24 cellular contexts compared by ENCODE assay signal in the genomic region with DNA sequence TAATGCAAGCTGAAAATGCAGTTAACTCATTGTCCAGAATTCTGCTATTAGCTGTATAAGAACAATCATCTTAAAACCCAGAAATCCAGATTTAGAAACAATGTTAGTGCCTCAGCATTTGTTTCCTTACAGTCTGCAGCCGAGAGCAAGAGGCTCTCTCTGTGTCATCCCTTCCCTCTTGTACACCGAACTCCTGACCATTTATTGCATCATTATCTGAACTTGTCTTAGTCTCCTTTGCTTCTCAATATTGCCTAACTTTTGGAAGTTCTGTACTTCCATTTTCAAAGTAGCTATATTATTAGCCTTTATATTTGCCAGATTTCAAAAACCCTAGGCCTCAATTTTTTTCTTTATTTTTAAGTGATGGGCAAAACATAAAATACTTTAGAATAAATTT. TPM values are rescaled to one million over a fixed set of nuclear protein-coding genes. Genes with fewer than 3 reads are reported as not detected.
A peak's percentile ranks its signal among the peaks of the same experiment; 100 is the strongest.
DNase-seq lines count a peak whose midpoint lies in the region; ATAC-seq and TF ChIP-seq lines count a peak whose summit lies in the region.
"Had no signal": no experiment of that assay in that cellular context is flagged by ENCODE, and none has a peak within 500 bp of the region (broad histone marks: within the 10 kb centered on the region; RNA-seq: fewer than 3 reads in every experiment).

No MANE protein-coding gene starts in this region.

- H3K18ac ChIP-seq in IMR-90 (ENCODE audit: low read depth, low read length): no peak overlapping the region

- dilution Hi-C loops in IMR-90 (cut with HindIII; ENCODE audit: low sequenced_read_pairs, unreplicated experiment): no loop called here

- H2BK5ac ChIP-seq in IMR-90 (ENCODE audit: low read depth, low read length, poor library complexity, severe bottlenecking): no peak overlapping the region

- H2AK9ac ChIP-seq in IMR-90 (replicated peaks; ENCODE audit: low read depth, low read length, poor library complexity): no peak overlapping the region

- intact Hi-C loops in IMR-90 (cut with micrococcal nuclease): no loop called here

- POLR2A ChIA-PET in IMR-90 (lab: Charles Lee; ENCODE audit: unreplicated experiment): no interaction called here

- BruUV-seq in IMR-90 (replicated peaks; lab: Mats Ljungman, UMichigan): no TSS peak

- in situ Hi-C loops in IMR-90 (cut with MboI; ENCODE audit: low sequenced_read_pairs): no loop called here

- no peak overlapping the region for H2BK15ac ChIP-seq in IMR-90 (ENCODE audit: low read depth, low read length)

- no peaks in the 10 kb centered on the region for H3K79me1 ChIP-seq in IMR-90 (ENCODE audit: low read depth in 1 of 2, low read length in 2 of 2)

- H4K20me1 ChIP-seq in IMR-90 (ENCODE audit: insufficient read depth, low read length): no peaks in the 10 kb centered on the region

- no peak overlapping the region for H3K23ac ChIP-seq in IMR-90 (ENCODE audit: low read depth, low read length)

- H2AK5ac ChIP-seq in IMR-90 (ENCODE audit: low read depth, low read length): no peak overlapping the region

- TF ChIP-seq RAD21 in IMR-90 (IDR thresholded peaks at IDR 0.05; ENCODE audit: low read length): no peak

- no peak overlapping the region for H4K91ac ChIP-seq in IMR-90 (ENCODE audit: insufficient read depth, low read depth, low read length)

- no peak for TF ChIP-seq POLR2A in IMR-90 (IDR thresholded peaks at IDR 0.05; ENCODE audit: low read depth, low read length)

- H3K4me3 ChIP-seq in IMR-90 (ENCODE audit: insufficient read depth, low read depth, low read length) (no peak overlapping the region), fibroblast of pulmonary artery (replicated peaks; ENCODE audit: low read depth, low read length) (no peak overlapping the region), skeletal muscle cell (ENCODE audit: low read depth, low read length) (no peak overlapping the region)
- H3K4me3 ChIP-seq: colonic mucosa, SK-N-MC, skin epidermis had no signal

- H4K8ac ChIP-seq in IMR-90 (ENCODE audit: low read depth in 2 of 2, low read length in 2 of 2): no peak overlapping the region

- no peak overlapping the region for H3K4ac ChIP-seq in IMR-90 (ENCODE audit: low read depth, low read length)

- no peaks in the 10 kb centered on the region for H3K27me3 ChIP-seq in IMR-90 (ENCODE audit: control insufficient read depth, insufficient read depth, low read length)
- H3K27me3 ChIP-seq: BE2C, colonic mucosa had no signal

- WGBS in IMR-90 (ENCODE audit: extremely low coverage in 2 of 2, insufficient read length in 1 of 2), 2 experiments: 100% methylated on average over 2 of the region's 2 CpGs; no CpG with 5 or more reads in 1 of the 2 experiments

- H3K9me1 ChIP-seq in IMR-90 (ENCODE audit: insufficient read depth, low read length): no peaks in the 10 kb centered on the region; the same call in 1 of the 2 replicates

- H3K36me3 ChIP-seq in IMR-90 (ENCODE audit: control insufficient read depth, insufficient read depth, low read length): peaks cover 9% of the 10 kb centered on the region; the same call in 1 of the 2 replicates
- H3K36me3 ChIP-seq: BE2C, colonic mucosa had no signal

- no peak overlapping the region for H2BK120ac ChIP-seq in IMR-90 (ENCODE audit: low read depth, low read length)

- H2BK20ac ChIP-seq in IMR-90 (ENCODE audit: low read depth, low read length): no peak overlapping the region

- DNase-seq in IMR-90 (no peak), OCI-M1 (lab: John Stamatoyannopoulos, UW) (peak; percentile 12), fibroblast of pulmonary artery (ENCODE audit: low read depth) (peak; percentile 55), skeletal muscle cell (ENCODE audit: low read depth) (peak; percentile 20), NK-92 (lab: John Stamatoyannopoulos, UW; ENCODE audit: unreplicated experiment) (no peak)
- DNase-seq: activated naive CD4-positive, alpha-beta T cell treated with anti-CD3 and anti-CD28 coated beads, Interleukin-2, amount 50 U/mL, for 16 hours; activated T-cell treated with anti-CD3 and anti-CD28 coated beads, Interleukin-2, amount 50 U/mL, for 48 hours; BE2C; colonic mucosa; endodermal cell; islet precursor cell; KG1; mesendoderm; NCI-H1105; NCI-H2171; NCI-H774; stimulated activated CD4-positive, alpha-beta T cell treated with anti-CD3 and anti-CD28 coated beads, Interleukin-4, amount 100 ng/mL, for 1 hour; stimulated activated naive CD8-positive, alpha-beta T cell treated with anti-CD3 and anti-CD28 coated beads, Interleukin-15, amount 100 ng/mL, for 72 hours had no signal

- no peak overlapping the region for H3K56ac ChIP-seq in IMR-90 (ENCODE audit: extremely low read depth, insufficient read depth, low read length)

- no peak overlapping the region for H3K4me2 ChIP-seq in IMR-90 (ENCODE audit: low read depth, low read length)

- no peaks in the 10 kb centered on the region for H3K9me3 ChIP-seq in IMR-90 (ENCODE audit: control insufficient read depth, insufficient read depth, low read length)
- H3K9me3 ChIP-seq: BE2C, colonic mucosa had no signal

- ATAC-seq in IMR-90 (ENCODE audit: low read depth) (no peak), HG02642 (IDR thresholded peaks at IDR 0.05; ENCODE audit: poor library complexity, unreplicated experiment) (no peak), HG03460 (IDR thresholded peaks at IDR 0.05; ENCODE audit: unreplicated experiment) (no peak)
- ATAC-seq: natural killer cell treated with Interleukin-12 subunit alpha and Interleukin-12 subunit beta and Interleukin-15 and Interleukin-18, amount 100 ng/mL, for 72 hours; Panc1; stimulated activated naive CD8-positive, alpha-beta T cell treated with anti-CD3 and anti-CD28 coated beads, Interleukin-15, amount 100 ng/mL, for 72 hours had no signal

- no peak overlapping the region for H4K5ac ChIP-seq in IMR-90 (ENCODE audit: low read depth, low read length)

- H3K27ac ChIP-seq in IMR-90 (ENCODE audit: insufficient read depth, low read length): no peak overlapping the region
- H3K27ac ChIP-seq: colonic mucosa, SK-N-MC had no signal

- no peak for TF ChIP-seq CTCF in IMR-90 (conservative IDR thresholded peaks at IDR 0.05; ENCODE audit: low read depth, low read length)
- no peak for TF ChIP-seq CTCF in fibroblast of pulmonary artery (IDR thresholded peaks at IDR 0.05; ENCODE audit: low read length, missing control alignments)

- no peaks in the 10 kb centered on the region for H3K4me1 ChIP-seq in IMR-90 (ENCODE audit: control insufficient read depth, insufficient read depth, low read length)
- H3K4me1 ChIP-seq: colonic mucosa had no signal

- H3K9ac ChIP-seq in IMR-90 (ENCODE audit: low read depth, low read length): no peak overlapping the region

- H2AFZ ChIP-seq in IMR-90 (replicated peaks; ENCODE audit: low read length, poor library complexity): no peak overlapping the region

- CTCF ChIA-PET in IMR-90 (lab: Yijun Ruan, JAX): no interaction called here

- H3K14ac ChIP-seq in IMR-90 (replicated peaks; ENCODE audit: low read depth, low read length): no peak overlapping the region

TF ChIP-seq in IMR-90, 13 proteins besides CTCF, POLR2A, EP300 and RAD21:
- TF ChIP-seq, protein P1, sequence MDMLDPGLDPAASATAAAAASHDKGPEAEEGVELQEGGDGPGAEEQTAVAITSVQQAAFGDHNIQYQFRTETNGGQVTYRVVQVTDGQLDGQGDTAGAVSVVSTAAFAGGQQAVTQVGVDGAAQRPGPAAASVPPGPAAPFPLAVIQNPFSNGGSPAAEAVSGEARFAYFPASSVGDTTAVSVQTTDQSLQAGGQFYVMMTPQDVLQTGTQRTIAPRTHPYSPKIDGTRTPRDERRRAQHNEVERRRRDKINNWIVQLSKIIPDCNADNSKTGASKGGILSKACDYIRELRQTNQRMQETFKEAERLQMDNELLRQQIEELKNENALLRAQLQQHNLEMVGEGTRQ (IDR thresholded peaks at IDR 0.05; ENCODE audit: low read depth, low read length): no peak
- TF ChIP-seq CEBPB (IDR thresholded peaks at IDR 0.05; ENCODE audit: low read depth, low read length): peak; percentile 69

RNA-seq across cellular contexts. Expression of a gene that starts 27.1 kb away (rescaled TPM):
- total RNA-seq in IMR-90 (2012; rRNA removed): 14.2 and 21.9 TPM in 2 replicates
- 8.2 and 11.2 TPM in 2 replicates for polyA plus RNA-seq in IMR-90 (2012; rRNA removed)
- 2.2 and 2.8 TPM in 2 replicates for polyA plus RNA-seq in IMR-90 (2012; cell fraction: cytosol; rRNA removed)
- polyA plus RNA-seq in IMR-90 (2012; cell fraction: nucleus; rRNA removed; ENCODE audit: low replicate concordance): 2.0 and 8.7 TPM in 2 replicates

Comparison
In these comparisons a context has a peak if more than half of its experiments do, and no peak if none do; other contexts are left out.
1. DNase-seq: peak in OCI-M1 (single experiment), fibroblast of pulmonary artery (single experiment) and skeletal muscle cell (single experiment); none in IMR-90 (single experiment) and NK-92 (single experiment).